Comparison of ENCODE assay signal across 8 cellular contexts in the genomic region with DNA sequence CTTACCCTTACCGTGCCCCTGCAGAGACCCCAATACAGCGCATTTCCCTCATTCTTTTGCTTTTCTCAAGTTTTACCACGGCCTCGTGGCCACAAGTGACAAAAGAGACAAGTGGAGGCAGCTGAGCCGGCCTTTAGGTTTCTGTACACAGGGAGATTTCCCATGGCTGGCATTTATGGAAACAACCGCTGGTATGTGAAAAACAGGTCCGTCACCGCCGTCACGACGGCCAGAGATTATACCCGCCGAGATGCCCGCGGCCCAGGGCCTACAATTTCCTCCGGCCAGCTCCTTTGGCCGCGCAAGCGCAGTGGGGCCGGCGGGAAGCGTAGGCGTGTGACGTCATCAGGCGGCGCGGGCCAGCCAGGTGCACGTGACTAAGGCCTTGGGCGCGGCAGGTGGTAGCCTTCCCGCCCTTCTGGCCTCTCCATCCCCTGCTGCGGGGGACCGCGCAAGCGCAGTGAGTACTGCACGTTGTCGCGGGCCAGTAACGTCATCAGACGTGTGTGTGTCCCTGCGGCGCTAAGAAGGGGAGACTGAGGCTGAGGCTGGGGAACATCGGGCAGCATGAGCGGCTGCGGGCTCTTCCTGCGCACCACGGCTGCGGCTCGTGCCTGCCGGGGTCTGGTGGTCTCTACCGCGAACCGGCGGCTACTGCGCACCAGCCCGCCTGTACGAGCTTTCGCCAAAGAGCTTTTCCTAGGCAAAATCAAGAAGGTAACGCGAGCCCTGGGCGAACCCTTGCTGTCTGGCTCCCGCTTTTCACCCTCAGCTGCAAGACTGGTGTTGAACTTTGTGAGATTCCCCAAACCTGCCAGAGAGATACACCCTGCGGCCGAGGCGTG. TPM values are rescaled to one million over a fixed set of nuclear protein-coding genes. Genes with fewer than 3 reads are reported as not detected.
DNase-seq lines count a peak whose midpoint lies in the region; ATAC-seq and TF ChIP-seq lines count a peak whose summit lies in the region.

TSS of gene ACAD9 (plus strand) at position 496 of the 845 bp plus-strand sequence. CDS start at position 568, 72 bp downstream.

- no peaks in the 10 kb centered on the region for H3K9me3 Mint-ChIP-seq in WTC11

- H3K9me3 ChIP-seq in AG04450 (ENCODE audit: control insufficient read depth, insufficient read depth, low read length) = no peaks in the 10 kb centered on the region
- H3K9me3 ChIP-seq in smooth muscle cell (replicated peaks; ENCODE audit: low read depth) = no peaks in the 10 kb centered on the region

- peak; percentile 90 for ATAC-seq in GM18909 (IDR thresholded peaks at IDR 0.05; ENCODE audit: poor library complexity, unreplicated experiment)
- ATAC-seq in HG03175 (IDR thresholded peaks at IDR 0.05; ENCODE audit: unreplicated experiment) = peak; percentile 87
- ATAC-seq in WTC11 = peak; percentile 74

- peak within 1 kb of the TSS; percentile 83 for H3K4me3 Mint-ChIP-seq in WTC11

- H3K36me3 ChIP-seq in smooth muscle cell (ENCODE audit: low read depth) = no peaks in the 10 kb centered on the region

- DNase-seq in AG04450 (ENCODE audit: low read depth, low spot score) (peak; percentile 95), NCI-H226 (peak; percentile 94), WTC11 (ENCODE audit: low spot score) (peak; percentile 97), cardiac fibroblast (ENCODE audit: low read depth in 2 of 2) (peak; percentile 98 to 99), iPS-NIHi7 (ENCODE audit: extremely low spot score) (peak; percentile 98), smooth muscle cell (lab: John Stamatoyannopoulos, UW; ENCODE audit: unreplicated experiment) (peak; percentile 94)

- peaks cover 38% of the 10 kb centered on the region for H3K79me2 ChIP-seq in smooth muscle cell (ENCODE audit: low read depth)

- H3K27ac Mint-ChIP-seq in WTC11 = peak within 1 kb of the TSS; percentile 96

- TF ChIP-seq CTCF in AG04450 (IDR thresholded peaks at IDR 0.05; ENCODE audit: low read depth, low read length) (no peak), WTC11 (IDR thresholded peaks at IDR 0.05) (no peak), cardiac fibroblast (IDR thresholded peaks at IDR 0.05; ENCODE audit: low read depth, low read length) (no peak), smooth muscle cell (IDR thresholded peaks at IDR 0.05; ENCODE audit: borderline replicate concordance, insufficient read depth, poor library complexity, severe bottlenecking) (no peak)

- CTCF ChIA-PET in AG04450 (lab: Charles Lee) (interaction anchor here (0.7 to 3.4 kb wide), 4 partner anchors 14 to 198 kb away, joined by 3 to 22 read pairs (median 5); no protein-coding TSS in a partner anchor), WTC11 (lab: Charles Lee) (interaction anchor here (0.5 to 2.1 kb wide), 12 partner anchors 12 to 288 kb away, joined by 3 to 9 read pairs (median 4); partner anchors contain the start of gene CFAP92)

- peaks cover 32% of the 10 kb centered on the region for H3K4me1 Mint-ChIP-seq in WTC11

- H3F3A ChIP-seq in smooth muscle cell (ENCODE audit: low read depth) = no peaks in the 10 kb centered on the region

- no peaks in the 10 kb centered on the region for H3K27me3 ChIP-seq in AG04450 (ENCODE audit: control insufficient read depth, insufficient read depth, low read length)
- H3K27me3 ChIP-seq in smooth muscle cell (ENCODE audit: low read depth) = no peaks in the 10 kb centered on the region

- peak within 1 kb of the TSS; percentile 92 for H3K9ac ChIP-seq in smooth muscle cell (ENCODE audit: low read depth)

- H3K4me2 ChIP-seq in smooth muscle cell = peak within 1 kb of the TSS; percentile 97

- H3K27ac ChIP-seq in AG04450 (ENCODE audit: low read depth, low read length) = peak within 1 kb of the TSS; percentile 97
- H3K27ac ChIP-seq in smooth muscle cell (ENCODE audit: low read depth) = peak within 1 kb of the TSS; percentile 96

- under 1% methylated on average over 65 of the region's 65 CpGs for WGBS in smooth muscle cell (ENCODE audit: low lambda C conversion rate)

- POLR2A ChIA-PET in AG04450 (lab: Yijun Ruan, JAX) = interaction anchor here (0.6 to 1.6 kb wide), 5 partner anchors 9 to 274 kb away, joined by 3 to 17 read pairs (median 4); partner anchors contain the start of gene RPN1
- POLR2A ChIA-PET in WTC11 (lab: Charles Lee) = interaction anchor here (0.6 to 1.3 kb wide), 7 partner anchors 12 to 437 kb away, joined by 3 to 8 read pairs (median 4); partner anchors contain the start of gene CFAP92

- H3K4me3 ChIP-seq in AG04450 (ENCODE audit: low read depth, low read length) (peak within 1 kb of the TSS; percentile 87), cardiac fibroblast (replicated peaks in 1 of 2; ENCODE audit: low read depth in 2 of 2, low read length in 2 of 2) (peak within 1 kb of the TSS; percentile 80 to 94), smooth muscle cell (peak within 1 kb of the TSS; percentile 79)

- H2AFZ ChIP-seq in smooth muscle cell (ENCODE audit: low read depth) = peak within 1 kb of the TSS; percentile 87

- no peaks in the 10 kb centered on the region for H4K20me1 ChIP-seq in smooth muscle cell (ENCODE audit: low read depth)

- H3K36me3 Mint-ChIP-seq in WTC11 = peaks cover 8% of the 10 kb centered on the region; the same call in 1 of the 2 replicates

- H3K4me1 ChIP-seq in smooth muscle cell (ENCODE audit: low read depth) = peaks cover 20% of the 10 kb centered on the region

- peaks cover 6% of the 10 kb centered on the region for H3K27me3 Mint-ChIP-seq in WTC11 (ENCODE audit: low read depth)

TF ChIP-seq in WTC11, 78 proteins besides CTCF, POLR2A, EP300 and RAD21 (continues in another document):
- TF ChIP-seq GTF2I (CRISPR knock-in tag; conservative IDR thresholded peaks at IDR 0.05) (no peak), JAZF1 (CRISPR knock-in tag; IDR thresholded peaks at IDR 0.05) (no peak), ARID4B (CRISPR knock-in tag; IDR thresholded peaks at IDR 0.05; ENCODE audit: borderline replicate concordance) (peak; percentile 92; the same call in 1 of the 2 replicates), ETV6 (CRISPR knock-in tag; IDR thresholded peaks at IDR 0.05) (peak; percentile 97), MXD4 (CRISPR knock-in tag; IDR thresholded peaks at IDR 0.05; ENCODE audit: borderline replicate concordance) (no peak), PRRX2 (CRISPR knock-in tag; IDR thresholded peaks at IDR 0.05) (no peak), ZNF121 (CRISPR knock-in tag; IDR thresholded peaks at IDR 0.05) (no peak; the same call in 1 of the 2 replicates), MAX (CRISPR knock-in tag; IDR thresholded peaks at IDR 0.05) (peak; percentile 99), NFE2L1 (CRISPR knock-in tag; IDR thresholded peaks at IDR 0.05) (peak; percentile 98)
- TF ChIP-seq, protein P1, sequence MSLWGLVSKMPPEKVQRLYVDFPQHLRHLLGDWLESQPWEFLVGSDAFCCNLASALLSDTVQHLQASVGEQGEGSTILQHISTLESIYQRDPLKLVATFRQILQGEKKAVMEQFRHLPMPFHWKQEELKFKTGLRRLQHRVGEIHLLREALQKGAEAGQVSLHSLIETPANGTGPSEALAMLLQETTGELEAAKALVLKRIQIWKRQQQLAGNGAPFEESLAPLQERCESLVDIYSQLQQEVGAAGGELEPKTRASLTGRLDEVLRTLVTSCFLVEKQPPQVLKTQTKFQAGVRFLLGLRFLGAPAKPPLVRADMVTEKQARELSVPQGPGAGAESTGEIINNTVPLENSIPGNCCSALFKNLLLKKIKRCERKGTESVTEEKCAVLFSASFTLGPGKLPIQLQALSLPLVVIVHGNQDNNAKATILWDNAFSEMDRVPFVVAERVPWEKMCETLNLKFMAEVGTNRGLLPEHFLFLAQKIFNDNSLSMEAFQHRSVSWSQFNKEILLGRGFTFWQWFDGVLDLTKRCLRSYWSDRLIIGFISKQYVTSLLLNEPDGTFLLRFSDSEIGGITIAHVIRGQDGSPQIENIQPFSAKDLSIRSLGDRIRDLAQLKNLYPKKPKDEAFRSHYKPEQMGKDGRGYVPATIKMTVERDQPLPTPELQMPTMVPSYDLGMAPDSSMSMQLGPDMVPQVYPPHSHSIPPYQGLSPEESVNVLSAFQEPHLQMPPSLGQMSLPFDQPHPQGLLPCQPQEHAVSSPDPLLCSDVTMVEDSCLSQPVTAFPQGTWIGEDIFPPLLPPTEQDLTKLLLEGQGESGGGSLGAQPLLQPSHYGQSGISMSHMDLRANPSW (CRISPR knock-in tag; conservative IDR thresholded peaks at IDR 0.05; ENCODE audit: low read depth) = no peak

RNA-seq across cellular contexts. Expression of gene ACAD9, which starts in this region (rescaled TPM):
- polyA plus RNA-seq in AG04450 (2011; rRNA removed) (31.0 and 35.2 TPM in 2 replicates), smooth muscle cell (24.5 and 27.7 TPM in 2 replicates)
- polyA minus RNA-seq in AG04450 (2011; rRNA and poly(A)+ RNA removed) = 33.4 and 45.1 TPM in 2 replicates
- total RNA-seq in WTC11 (2021) (31.2 to 35.2 TPM (median 31.8 TPM) in 3 replicates), smooth muscle cell (20.7 and 24.4 TPM in 2 replicates)

Comparison
In these comparisons a context has a peak if more than half of its experiments do, and no peak if none do; other contexts are left out.
1. Peak in every context shown above with its lines: DNase-seq, ATAC-seq, H3K4me3 ChIP-seq and H3K27ac ChIP-seq.